14 cellular contexts compared by ENCODE assay signal in the genomic region with DNA sequence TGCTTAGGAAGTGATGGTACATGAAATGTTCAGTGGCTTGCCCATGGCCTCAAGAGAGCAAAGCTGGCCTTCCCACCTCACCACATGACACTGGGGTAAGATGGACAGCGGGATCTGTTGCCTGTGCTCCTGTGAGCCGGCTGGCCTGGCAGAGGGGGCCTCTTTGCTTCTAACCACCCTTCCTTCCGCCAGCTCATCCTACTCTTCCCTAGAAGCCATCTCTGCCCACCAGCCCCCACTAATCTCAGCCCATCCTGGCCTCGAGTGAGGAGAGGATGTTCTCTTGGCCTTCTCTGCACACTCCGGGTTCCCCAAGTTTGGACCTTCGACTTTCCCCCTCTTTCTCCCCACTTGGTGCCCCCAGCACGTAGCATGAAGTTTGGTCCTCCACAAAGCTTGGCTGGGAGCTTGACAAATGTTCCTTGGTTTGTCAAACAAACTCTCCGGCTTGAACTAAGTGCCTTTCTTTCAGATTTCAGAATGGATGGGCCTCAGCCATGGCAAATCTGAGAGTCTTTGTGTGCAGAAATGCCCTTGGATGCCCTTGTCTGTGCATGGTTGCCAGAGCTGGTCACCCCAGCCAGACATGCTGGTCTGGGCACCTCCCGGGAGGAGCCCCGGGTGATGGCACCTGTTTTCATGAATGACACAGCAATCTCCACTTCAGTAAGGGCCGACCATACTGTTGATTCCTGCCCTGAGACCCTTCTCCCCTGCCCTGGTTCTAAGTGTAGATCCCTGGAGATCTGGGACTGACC.
DNase-seq lines count a peak whose midpoint lies in the region; ATAC-seq and TF ChIP-seq lines count a peak whose summit lies in the region.
"Had no signal": no experiment of that assay in that cellular context is flagged by ENCODE, and none has a peak within 500 bp of the region (broad histone marks: within the 10 kb centered on the region; RNA-seq: fewer than 3 reads in every experiment).

No MANE protein-coding gene starts in this region.

- H3K27ac ChIP-seq in left ventricle myocardium inferior (replicated peaks) (no peak overlapping the region), lower lobe of right lung (no peak overlapping the region)
- H3K27ac ChIP-seq: BLaER1 treated with 17β-estradiol and CSF1 and Interleukin-3, amounts not matched to agents 10 nM and 100 nM had no signal

- no peak for ATAC-seq in left ventricle myocardium superior
- no peak for ATAC-seq in lower lobe of right lung
- no peak for ATAC-seq in HG03439 (IDR thresholded peaks at IDR 0.05; ENCODE audit: unreplicated experiment)
- ATAC-seq: HCT116 had no signal

- H3K36me3 ChIP-seq in left ventricle myocardium inferior (no peaks in the 10 kb centered on the region), lower lobe of right lung (no peaks in the 10 kb centered on the region)
- H3K36me3 ChIP-seq: BLaER1 treated with 17β-estradiol and CSF1 and Interleukin-3, amounts not matched to agents 10 nM and 100 nM had no signal

- peaks cover 4% of the 10 kb centered on the region for H3K4me1 ChIP-seq in left ventricle myocardium inferior
- no peaks in the 10 kb centered on the region for H3K4me1 ChIP-seq in lower lobe of right lung

- intact Hi-C loops in left ventricle myocardium superior (cut with micrococcal nuclease) (no loop called here), left ventricle myocardium inferior (cut with micrococcal nuclease) (no loop called here), lower lobe of right lung (cut with DNase I) (no loop called here), posterior vena cava (cut with DNase I) (no loop called here)

- no peaks in the 10 kb centered on the region for H3K27me3 ChIP-seq in left ventricle myocardium inferior (ENCODE audit: low read depth)
- peaks cover 7% of the 10 kb centered on the region for H3K27me3 ChIP-seq in lower lobe of right lung (ENCODE audit: low read depth)
- H3K27me3 ChIP-seq: BLaER1 treated with 17β-estradiol and CSF1 and Interleukin-3, amounts not matched to agents 10 nM and 100 nM had no signal

- TF ChIP-seq CTCF in left ventricle myocardium inferior (IDR thresholded peaks at IDR 0.05; ENCODE audit: borderline replicate concordance) (no peak), lower lobe of right lung (IDR thresholded peaks at IDR 0.05) (no peak)

- H3K9me3 ChIP-seq in left ventricle myocardium inferior (replicated peaks) (no peaks in the 10 kb centered on the region), lower lobe of right lung (no peaks in the 10 kb centered on the region)
- H3K9me3 ChIP-seq: BLaER1 treated with 17β-estradiol and CSF1 and Interleukin-3, amounts not matched to agents 10 nM and 100 nM had no signal

- peak; percentile 0 for DNase-seq in left ventricle myocardium superior
- no peak for DNase-seq in left ventricle myocardium inferior
- DNase-seq in lower lobe of right lung: peak; percentile 21
- peak; percentile 51 for DNase-seq in posterior vena cava (ENCODE audit: low spot score)
- DNase-seq in activated effector memory CD4-positive, alpha-beta T cell treated with Interleukin-2 at 50 U/mL for 16 hours: no peak
- DNase-seq in glomerular visceral epithelial cell (ENCODE audit: extremely low spot score): no peak
- DNase-seq in activated CD8-positive, alpha-beta memory T cell treated with anti-CD3 and anti-CD28 coated beads, Interleukin-2, amount 50 U/mL, for 4 hours: no peak
- DNase-seq: ACHN; CD4-positive, CD25-positive, alpha-beta regulatory T cell; DMS53; GF-D8 had no signal

- no peak overlapping the region for H3K4me3 ChIP-seq in left ventricle myocardium inferior
- no peak overlapping the region for H3K4me3 ChIP-seq in lower lobe of right lung
- H3K4me3 ChIP-seq: BLaER1 treated with 17β-estradiol and CSF1 and Interleukin-3, amounts not matched to agents 10 nM and 100 nM had no signal

Comparison
In these comparisons a context has a peak if more than half of its experiments do, and no peak if none do; other contexts are left out.
1. DNase-seq: peak in left ventricle myocardium superior (single experiment), lower lobe of right lung (single experiment) and posterior vena cava (single experiment); none in left ventricle myocardium inferior (single experiment), activated effector memory CD4-positive, alpha-beta T cell treated with Interleukin-2 at 50 U/mL for 16 hours (single experiment), glomerular visceral epithelial cell (single experiment) and activated CD8-positive, alpha-beta memory T cell treated with anti-CD3 and anti-CD28 coated beads, Interleukin-2, amount 50 U/mL, for 4 hours (single experiment).